1 cellular context compared by ENCODE assay signal in genomic region chr6:44096615-44097014, GRCh38.
TF ChIP-seq lines count a peak whose summit lies in the region.

No MANE protein-coding gene starts in this region.

TF ChIP-seq in HepG2, 621 proteins besides CTCF, POLR2A, EP300 and RAD21 (continued from another document and continues in another):
- TF ChIP-seq DMTF1 (CRISPR knock-in tag; IDR thresholded peaks at IDR 0.05) (0 out of 2 replicates have a peak, but pooled peaks have one; percentile 64), ZNF891 (CRISPR knock-in tag; IDR thresholded peaks at IDR 0.05) (peak; percentile 63; the same call in 1 of the 2 replicates), BHLHE40 (IDR thresholded peaks at IDR 0.05; ENCODE audit: low read length) (peak; percentile 34; the same call in 1 of the 2 replicates), ZNF451 (CRISPR knock-in tag; IDR thresholded peaks at IDR 0.05) (peak; percentile 76; the same call in 1 of the 2 replicates), PRMT3 (CRISPR knock-in tag; IDR thresholded peaks at IDR 0.05; ENCODE audit: borderline replicate concordance, low read depth) (no peak), GATAD1 (CRISPR knock-in tag; IDR thresholded peaks at IDR 0.05) (peak; percentile 50), MIER2 (CRISPR knock-in tag; IDR thresholded peaks at IDR 0.05) (0 out of 2 replicates have a peak, but pooled peaks have one; percentile 13), HINFP (CRISPR knock-in tag; IDR thresholded peaks at IDR 0.05; ENCODE audit: low read depth) (0 out of 2 replicates have a peak, but pooled peaks have one; percentile 22), SMAD3 (CRISPR knock-in tag; IDR thresholded peaks at IDR 0.05) (peak; percentile 65; the same call in 1 of the 2 replicates), SALL1 (CRISPR knock-in tag; IDR thresholded peaks at IDR 0.05) (peak; percentile 71), ZNF619 (CRISPR knock-in tag; IDR thresholded peaks at IDR 0.05) (0 out of 2 replicates have a peak, but pooled peaks have one; percentile 41), CEBPG (CRISPR knock-in tag; IDR thresholded peaks at IDR 0.05) (peak; percentile 77), LCORL (IDR thresholded peaks at IDR 0.05) (no peak), LCORL (CRISPR knock-in tag; IDR thresholded peaks at IDR 0.05) (peak; percentile 45; the same call in 1 of the 2 replicates), ZFP90 (CRISPR knock-in tag; IDR thresholded peaks at IDR 0.05; ENCODE audit: borderline replicate concordance) (peak; percentile 66; the same call in 1 of the 2 replicates), SAP130 (CRISPR knock-in tag; IDR thresholded peaks at IDR 0.05; ENCODE audit: low read depth) (peak; percentile 59; the same call in 1 of the 2 replicates), CBX5 (CRISPR knock-in tag; IDR thresholded peaks at IDR 0.05; ENCODE audit: borderline replicate concordance) (peak; percentile 83; the same call in 1 of the 2 replicates), NONO (IDR thresholded peaks at IDR 0.05) (no peak), NONO (CRISPR knock-in tag; conservative IDR thresholded peaks at IDR 0.05) (peak; percentile 70), THRA (CRISPR knock-in tag; IDR thresholded peaks at IDR 0.05; ENCODE audit: borderline replicate concordance) (0 out of 2 replicates have a peak, but pooled peaks have one; percentile 52), TEAD3 (CRISPR knock-in tag; optimal IDR thresholded peaks at IDR 0.05; ENCODE audit: borderline replicate concordance) (peak; percentile 77), ZNF331 (CRISPR knock-in tag; IDR thresholded peaks at IDR 0.05) (peak; percentile 73; the same call in 1 of the 2 replicates), THAP11 (CRISPR knock-in tag; IDR thresholded peaks at IDR 0.05) (peak; percentile 67), ZNF143 (CRISPR knock-in tag; IDR thresholded peaks at IDR 0.05) (no peak; the same call in 1 of the 2 replicates), KLF9 (CRISPR knock-in tag; IDR thresholded peaks at IDR 0.05; ENCODE audit: low read depth) (0 out of 2 replicates have a peak, but pooled peaks have one; percentile 30), AGO2 (optimal IDR thresholded peaks at IDR 0.05; ENCODE audit: low read depth, low read length) (peak; percentile 65), ZNF468 (CRISPR knock-in tag; IDR thresholded peaks at IDR 0.05) (no peak), ONECUT2 (CRISPR knock-in tag; IDR thresholded peaks at IDR 0.05) (no peak), MIER3 (CRISPR knock-in tag; IDR thresholded peaks at IDR 0.05; ENCODE audit: borderline replicate concordance) (0 out of 2 replicates have a peak, but pooled peaks have one; percentile 55), HIC2 (CRISPR knock-in tag; IDR thresholded peaks at IDR 0.05; ENCODE audit: low read depth) (peak; percentile 50; the same call in 1 of the 2 replicates), ATM (IDR thresholded peaks at IDR 0.05; ENCODE audit: borderline replicate concordance) (no peak), KLF11 (CRISPR knock-in tag; IDR thresholded peaks at IDR 0.05) (no peak), JARID2 (CRISPR knock-in tag; IDR thresholded peaks at IDR 0.05; ENCODE audit: insufficient replicate concordance) (peak; percentile 34), GABPB1 (CRISPR knock-in tag; IDR thresholded peaks at IDR 0.05) (peak; percentile 29; the same call in 1 of the 2 replicates), ZNF225 (CRISPR knock-in tag; IDR thresholded peaks at IDR 0.05) (peak; percentile 49; the same call in 1 of the 2 replicates), SP5 (CRISPR knock-in tag; IDR thresholded peaks at IDR 0.05; ENCODE audit: borderline replicate concordance, low read depth) (peak; percentile 19; the same call in 1 of the 2 replicates), ELF1 (CRISPR knock-in tag; IDR thresholded peaks at IDR 0.05) (no peak), ETV5 (CRISPR knock-in tag; IDR thresholded peaks at IDR 0.05; ENCODE audit: borderline replicate concordance) (peak; percentile 25; the same call in 1 of the 2 replicates), ZSCAN22 (CRISPR knock-in tag; IDR thresholded peaks at IDR 0.05) (no peak), AHR (CRISPR knock-in tag; IDR thresholded peaks at IDR 0.05) (peak; percentile 62; the same call in 1 of the 2 replicates), EED (CRISPR knock-in tag; IDR thresholded peaks at IDR 0.05) (0 out of 2 replicates have a peak, but pooled peaks have one; percentile 6), FOXO1 (CRISPR knock-in tag; IDR thresholded peaks at IDR 0.05) (peak; percentile 42; the same call in 1 of the 2 replicates), SALL2 (CRISPR knock-in tag; IDR thresholded peaks at IDR 0.05) (0 out of 2 replicates have a peak, but pooled peaks have one; percentile 30), ZC3H13 (CRISPR knock-in tag; IDR thresholded peaks at IDR 0.05) (no peak), ZNF678 (CRISPR knock-in tag; IDR thresholded peaks at IDR 0.05) (0 out of 2 replicates have a peak, but pooled peaks have one; percentile 41), HDAC1 (CRISPR knock-in tag; IDR thresholded peaks at IDR 0.05) (peak; percentile 22; the same call in 1 of the 2 replicates), BORCS8-MEF2B (CRISPR knock-in tag; IDR thresholded peaks at IDR 0.05) (peak; percentile 72; the same call in 1 of the 2 replicates), ZNF572 (CRISPR knock-in tag; IDR thresholded peaks at IDR 0.05) (no peak; the same call in 1 of the 2 replicates), PATZ1 (CRISPR knock-in tag; IDR thresholded peaks at IDR 0.05) (peak; percentile 76), NCOR1 (IDR thresholded peaks at IDR 0.05; ENCODE audit: borderline replicate concordance, low read length) (no peak), ZSCAN31 (CRISPR knock-in tag; IDR thresholded peaks at IDR 0.05; ENCODE audit: low read depth) (no peak), SIN3B (IDR thresholded peaks at IDR 0.05; ENCODE audit: low read length) (peak; percentile 31; the same call in 1 of the 2 replicates), KDM5B (CRISPR knock-in tag; IDR thresholded peaks at IDR 0.05; ENCODE audit: borderline replicate concordance) (peak; percentile 70; the same call in 1 of the 2 replicates), ZNF652 (CRISPR knock-in tag; IDR thresholded peaks at IDR 0.05; ENCODE audit: borderline replicate concordance, low read depth) (no peak; the same call in 1 of the 2 replicates)
- TF ChIP-seq, protein P1, sequence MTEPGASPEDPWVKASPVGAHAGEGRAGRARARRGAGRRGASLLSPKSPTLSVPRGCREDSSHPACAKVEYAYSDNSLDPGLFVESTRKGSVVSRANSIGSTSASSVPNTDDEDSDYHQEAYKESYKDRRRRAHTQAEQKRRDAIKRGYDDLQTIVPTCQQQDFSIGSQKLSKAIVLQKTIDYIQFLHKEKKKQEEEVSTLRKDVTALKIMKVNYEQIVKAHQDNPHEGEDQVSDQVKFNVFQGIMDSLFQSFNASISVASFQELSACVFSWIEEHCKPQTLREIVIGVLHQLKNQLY (CRISPR knock-in tag; IDR thresholded peaks at IDR 0.05): 0 out of 2 replicates have a peak, but pooled peaks have one; percentile 23
- TF ChIP-seq, protein P2, sequence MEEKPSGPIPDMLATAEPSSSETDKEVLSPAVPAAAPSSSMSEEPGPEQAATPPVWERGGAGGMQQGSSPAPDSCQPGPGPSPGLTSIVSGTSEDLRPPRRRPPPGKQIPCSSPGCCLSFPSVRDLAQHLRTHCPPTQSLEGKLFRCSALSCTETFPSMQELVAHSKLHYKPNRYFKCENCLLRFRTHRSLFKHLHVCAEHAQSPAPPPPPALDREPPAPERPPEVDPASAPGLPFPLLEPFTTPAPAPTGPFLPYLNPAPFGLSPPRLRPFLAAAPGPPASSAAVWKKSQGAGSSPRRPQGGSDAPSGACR (CRISPR knock-in tag; IDR thresholded peaks at IDR 0.05): 0 out of 2 replicates have a peak, but pooled peaks have one; percentile 46
- TF ChIP-seq, protein P3, sequence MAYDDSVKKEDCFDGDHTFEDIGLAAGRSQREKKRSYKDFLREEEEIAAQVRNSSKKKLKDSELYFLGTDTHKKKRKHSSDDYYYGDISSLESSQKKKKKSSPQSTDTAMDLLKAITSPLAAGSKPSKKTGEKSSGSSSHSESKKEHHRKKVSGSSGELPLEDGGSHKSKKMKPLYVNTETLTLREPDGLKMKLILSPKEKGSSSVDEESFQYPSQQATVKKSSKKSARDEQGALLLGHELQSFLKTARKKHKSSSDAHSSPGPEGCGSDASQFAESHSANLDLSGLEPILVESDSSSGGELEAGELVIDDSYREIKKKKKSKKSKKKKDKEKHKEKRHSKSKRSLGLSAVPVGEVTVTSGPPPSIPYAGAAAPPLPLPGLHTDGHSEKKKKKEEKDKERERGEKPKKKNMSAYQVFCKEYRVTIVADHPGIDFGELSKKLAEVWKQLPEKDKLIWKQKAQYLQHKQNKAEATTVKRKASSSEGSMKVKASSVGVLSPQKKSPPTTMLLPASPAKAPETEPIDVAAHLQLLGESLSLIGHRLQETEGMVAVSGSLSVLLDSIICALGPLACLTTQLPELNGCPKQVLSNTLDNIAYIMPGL (CRISPR knock-in tag; IDR thresholded peaks at IDR 0.05; ENCODE audit: borderline replicate concordance in 1 of 2, low read depth in 1 of 2): peak; percentile 67 to 71; a peak in 1 of 4 replicates
